18 cellular contexts compared by ENCODE assay signal in genomic region chr1:230749150-230749549, GRCh38. TPM values are rescaled to one million over a fixed set of nuclear protein-coding genes. Genes with fewer than 3 reads are reported as not detected.
DNase-seq lines count a peak whose midpoint lies in the region; ATAC-seq, FAIRE-seq and TF ChIP-seq lines count a peak whose summit lies in the region.
"Had no signal": no experiment of that assay in that cellular context is flagged by ENCODE, and none has a peak within 500 bp of the region (broad histone marks: within the 10 kb centered on the region; RNA-seq: fewer than 3 reads in every experiment).

No MANE protein-coding gene starts in this region.

- H3K4me3 Mint-ChIP-seq in neural progenitor cell (no peak overlapping the region), mesothelial cell of epicardium (no peak overlapping the region)
- no peak overlapping the region for H3K4me3 Mint-ChIP-seq in activated CD8-positive, alpha-beta memory T cell treated with anti-CD3 and anti-CD28 coated beads, Interleukin-2, amount 10 ng/mL, durations not matched to agents 7 days and 5 days

- CTCF ChIA-PET in activated CD8-positive, alpha-beta memory T cell treated with anti-CD3 and anti-CD28 coated beads, Interleukin-2, amount 10 ng/mL, durations not matched to agents 7 days and 5 days (lab: Charles Lee): no interaction called here

- H3K9me3 Mint-ChIP-seq in neural progenitor cell: no peaks in the 10 kb centered on the region
- no peaks in the 10 kb centered on the region for H3K9me3 Mint-ChIP-seq in activated CD8-positive, alpha-beta memory T cell treated with anti-CD3 and anti-CD28 coated beads, Interleukin-2, amount 10 ng/mL, durations not matched to agents 7 days and 5 days (ENCODE audit: low read depth)
- H3K9me3 Mint-ChIP-seq in mesothelial cell of epicardium: no peaks in the 10 kb centered on the region

- H3K27ac Mint-ChIP-seq in neural progenitor cell (peak overlapping the region; percentile 53), mesothelial cell of epicardium (no peak overlapping the region)
- no peak overlapping the region for H3K27ac Mint-ChIP-seq in activated CD8-positive, alpha-beta memory T cell treated with anti-CD3 and anti-CD28 coated beads, Interleukin-2, amount 10 ng/mL, durations not matched to agents 7 days and 5 days

- H3K4me3 ChIP-seq in neural progenitor cell: no peak overlapping the region
- H3K4me3 ChIP-seq: gastrocnemius medialis had no signal

- H3K27ac ChIP-seq in neural progenitor cell: no peak overlapping the region
- H3K27ac ChIP-seq: gastrocnemius medialis had no signal

- peaks cover 18% of the 10 kb centered on the region for H3K4me1 ChIP-seq in neural progenitor cell

- H3K4me2 ChIP-seq in neural progenitor cell: no peak overlapping the region

- H3F3A ChIP-seq in neural progenitor cell (ENCODE audit: low read depth): peaks cover 9% of the 10 kb centered on the region

- peak; percentile 52 for ATAC-seq in HG02884 (IDR thresholded peaks at IDR 0.05; ENCODE audit: unreplicated experiment)
- ATAC-seq in HG03135 (IDR thresholded peaks at IDR 0.05; ENCODE audit: unreplicated experiment): no peak
- no peak for ATAC-seq in activated CD8-positive, alpha-beta memory T cell treated with anti-CD3 and anti-CD28 coated beads, Interleukin-2, amount 10 ng/mL, durations not matched to agents 7 days and 5 days
- ATAC-seq: gastrocnemius medialis had no signal

- H3K27me3 Mint-ChIP-seq in neural progenitor cell (ENCODE audit: insufficient read depth, low read depth) (peaks cover 4% of the 10 kb centered on the region), mesothelial cell of epicardium (ENCODE audit: low read depth) (no peaks in the 10 kb centered on the region)
- no peaks in the 10 kb centered on the region for H3K27me3 Mint-ChIP-seq in activated CD8-positive, alpha-beta memory T cell treated with anti-CD3 and anti-CD28 coated beads, Interleukin-2, amount 10 ng/mL, durations not matched to agents 7 days and 5 days

- no peak for DNase-seq in GM12891 (ENCODE audit: insufficient read length, low spot score)
- DNase-seq in SHP77 treated with DMSO at 0.1 percent for 48 hours (lab: John Stamatoyannopoulos, UW): peak; percentile 18
- DNase-seq in neural progenitor cell (ENCODE audit: low spot score): no peak
- no peak for DNase-seq in GDM1 (lab: John Stamatoyannopoulos, UW)
- no peak for DNase-seq in activated CD8-positive, alpha-beta memory T cell treated with anti-CD3 and anti-CD28 coated beads, Interleukin-2, amount 10 ng/mL, durations not matched to agents 7 days and 5 days
- DNase-seq in mesothelial cell of epicardium (ENCODE audit: low spot score in 2 of 2, unreplicated experiment in 2 of 2): no peak
- DNase-seq: activated CD8-positive, alpha-beta memory T cell treated with anti-CD3 and anti-CD28 coated beads for 24 hours; activated naive CD4-positive, alpha-beta T cell treated with Interleukin-2 at 50 U/mL for 16 hours; BE2C; gastrocnemius medialis; NCI-H1694; NCI-H524 treated with DMSO at 0.1 percent for 48 hours; Right ventricle myocardium superior; T1000 had no signal

- no peak for TF ChIP-seq POLR2A in GM12891 (IDR thresholded peaks at IDR 0.05; ENCODE audit: low read depth, low read length)

- H3K79me2 ChIP-seq in neural progenitor cell (ENCODE audit: low read depth): no peaks in the 10 kb centered on the region

- no peaks in the 10 kb centered on the region for H4K20me1 ChIP-seq in neural progenitor cell (ENCODE audit: low read depth)

- FAIRE-seq in GM12891 (lab: Jason Lieb, UNC): no peak
- FAIRE-seq: bronchial epithelial cell had no signal

- peaks cover 68% of the 10 kb centered on the region for H3K4me1 Mint-ChIP-seq in neural progenitor cell
- H3K4me1 Mint-ChIP-seq in activated CD8-positive, alpha-beta memory T cell treated with anti-CD3 and anti-CD28 coated beads, Interleukin-2, amount 10 ng/mL, durations not matched to agents 7 days and 5 days: no peaks in the 10 kb centered on the region
- peaks cover 31% of the 10 kb centered on the region for H3K4me1 Mint-ChIP-seq in mesothelial cell of epicardium

- H3K36me3 ChIP-seq in neural progenitor cell: no peaks in the 10 kb centered on the region
- H3K36me3 ChIP-seq: BE2C, gastrocnemius medialis had no signal

- no peaks in the 10 kb centered on the region for H3K36me3 Mint-ChIP-seq in neural progenitor cell
- H3K36me3 Mint-ChIP-seq in activated CD8-positive, alpha-beta memory T cell treated with anti-CD3 and anti-CD28 coated beads, Interleukin-2, amount 10 ng/mL, durations not matched to agents 7 days and 5 days: no peaks in the 10 kb centered on the region
- no peaks in the 10 kb centered on the region for H3K36me3 Mint-ChIP-seq in mesothelial cell of epicardium

- TF ChIP-seq CTCF in neural progenitor cell (IDR thresholded peaks at IDR 0.05) (no peak), mesothelial cell of epicardium (IDR thresholded peaks at IDR 0.05; ENCODE audit: unreplicated experiment) (no peak)

- H3K9me3 ChIP-seq in neural progenitor cell (ENCODE audit: low read depth): no peaks in the 10 kb centered on the region
- H3K9me3 ChIP-seq: BE2C, gastrocnemius medialis had no signal

- H2AFZ ChIP-seq in neural progenitor cell (replicated peaks): no peak overlapping the region

- no peaks in the 10 kb centered on the region for H3K27me3 ChIP-seq in neural progenitor cell
- H3K27me3 ChIP-seq: BE2C, gastrocnemius medialis had no signal

- no peak overlapping the region for H3K9ac ChIP-seq in neural progenitor cell

TF ChIP-seq in GM12891, 5 proteins besides CTCF, POLR2A, EP300 and RAD21:
- no peak for TF ChIP-seq POU2F2 (IDR thresholded peaks at IDR 0.05; ENCODE audit: low read depth, low read length)
- TF ChIP-seq SPI1 (IDR thresholded peaks at IDR 0.05; ENCODE audit: low read depth, low read length): no peak
- no peak for TF ChIP-seq TAF1 (IDR thresholded peaks at IDR 0.05; ENCODE audit: low read depth, low read length)
- no peak for TF ChIP-seq POLR2AphosphoS5 (IDR thresholded peaks at IDR 0.05; ENCODE audit: low read depth, low read length)
- peak; percentile 48 for TF ChIP-seq PAX5 (IDR thresholded peaks at IDR 0.05; ENCODE audit: insufficient read depth, low read length, severe bottlenecking)

RNA-seq across cellular contexts. Expression of gene CAPN9, which starts 2.0 kb away (rescaled TPM):
- not detected for polyA plus RNA-seq in GM12891 (2012; ENCODE audit: low read depth, missing spikeins)
- 0.15 and 0.19 TPM in 2 replicates for total RNA-seq in neural progenitor cell (ENCODE audit: low replicate concordance)
- total RNA-seq in activated CD8-positive, alpha-beta memory T cell treated with anti-CD3 and anti-CD28 coated beads, Interleukin-2, amount 10 ng/mL, durations not matched to agents 7 days and 5 days: not detected
- 0.44 to 0.78 TPM (median 0.77 TPM) in 3 replicates for total RNA-seq in mesothelial cell of epicardium
- total RNA-seq: bronchial epithelial cell, gastrocnemius medialis, myocyte had no signal

RNA-seq across cellular contexts. Expression of gene AGT, which starts 35.2 kb away (rescaled TPM):
- polyA plus RNA-seq in GM12891 (2012; ENCODE audit: low read depth, missing spikeins): not detected
- total RNA-seq in neural progenitor cell (ENCODE audit: low replicate concordance) (0.15 and 0.80 TPM in 2 replicates), mesothelial cell of epicardium (1.1 to 1.9 TPM (median 1.5 TPM) in 3 replicates)
- not detected for total RNA-seq in activated CD8-positive, alpha-beta memory T cell treated with anti-CD3 and anti-CD28 coated beads, Interleukin-2, amount 10 ng/mL, durations not matched to agents 7 days and 5 days
